Comparison of ENCODE assay signal across 13 cellular contexts in the genomic region with DNA sequence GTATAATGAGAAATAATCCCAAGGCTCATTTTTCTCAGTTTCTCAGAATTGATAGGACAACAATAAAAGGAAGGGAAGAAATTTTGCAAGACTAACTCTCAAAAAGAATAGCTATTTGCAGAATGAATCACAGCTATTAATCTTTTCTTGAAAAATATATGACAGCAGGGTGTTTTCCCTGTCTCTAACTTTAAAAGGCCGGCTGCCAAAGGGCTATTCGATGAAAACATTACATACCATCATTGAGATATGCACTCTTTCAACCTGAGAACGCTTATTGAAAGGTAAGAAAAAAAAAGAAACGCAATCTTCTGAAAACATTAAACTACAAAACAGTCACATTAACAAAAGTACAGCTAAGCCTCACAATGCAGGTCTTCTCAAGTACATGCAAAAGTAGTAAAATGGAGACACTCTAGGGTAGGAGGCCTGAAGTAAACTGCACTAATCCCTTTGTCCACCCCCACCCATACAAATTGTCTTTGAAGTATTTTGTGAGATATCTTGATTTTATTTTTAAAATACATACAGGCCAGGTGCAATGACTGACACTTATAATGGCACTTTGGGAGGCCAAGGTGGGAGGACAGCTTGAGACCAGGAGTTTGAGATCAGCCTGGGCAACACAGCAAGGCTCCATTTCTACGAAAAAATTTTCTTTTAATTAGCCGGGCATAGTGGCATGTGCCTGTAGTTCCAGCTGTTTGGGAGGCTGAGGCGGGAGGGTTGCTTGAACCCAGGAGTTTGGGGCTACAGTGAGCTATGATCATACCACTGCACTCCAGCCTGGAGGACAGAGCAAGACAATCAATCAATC.
DNase-seq lines count a peak whose midpoint lies in the region; ATAC-seq, FAIRE-seq and TF ChIP-seq lines count a peak whose summit lies in the region.
"Had no signal": no experiment of that assay in that cellular context is flagged by ENCODE, and none has a peak within 500 bp of the region (broad histone marks: within the 10 kb centered on the region; RNA-seq: fewer than 3 reads in every experiment).

No MANE protein-coding gene starts in this region.

- in situ Hi-C loops in brain microvascular endothelial cell (cut with HindIII; ENCODE audit: low pct_ligation_motif_present, low sequenced_read_pairs): no loop called here
- in situ Hi-C loops in gastrocnemius medialis (cut with MboI; ENCODE audit: low sequenced_read_pairs in 4 of 4): no loop called here
- in situ Hi-C loops in GM13976 (cut with MboI; ENCODE audit: low sequenced_read_pairs, unreplicated experiment): no loop called here

- H3K4me1 ChIP-seq in A673 (ENCODE audit: insufficient read depth, low read length, poor library complexity, severe bottlenecking) (peaks cover 37% of the 10 kb centered on the region), gastrocnemius medialis (peaks cover 34 to 46% of the 10 kb centered on the region in 2 donors)

- H3K9me3 ChIP-seq in A673 (ENCODE audit: low read depth, low read length, poor library complexity, severe bottlenecking) (no peaks in the 10 kb centered on the region), gastrocnemius medialis (no peaks in the 10 kb centered on the region)
- H3K9me3 ChIP-seq: ascending aorta, transverse colon had no signal

- no peak for ATAC-seq in gastrocnemius medialis
- ATAC-seq: natural killer cell had no signal

- no peaks in the 10 kb centered on the region for H3K36me3 ChIP-seq in A673 (ENCODE audit: insufficient read depth, low read length, poor library complexity, severe bottlenecking)
- no peaks in the 10 kb centered on the region for H3K36me3 ChIP-seq in brain microvascular endothelial cell (replicated peaks)
- H3K36me3 ChIP-seq in gastrocnemius medialis: no peaks in the 10 kb centered on the region
- H3K36me3 ChIP-seq: ascending aorta, transverse colon, WERI-Rb-1 had no signal

- H3K4me3 ChIP-seq in A673 (ENCODE audit: low read depth, low read length, poor library complexity, severe bottlenecking) (no peak overlapping the region), brain microvascular endothelial cell (ENCODE audit: low read depth, low read length) (no peak overlapping the region), gastrocnemius medialis (no peak overlapping the region)
- H3K4me3 ChIP-seq: ascending aorta, transverse colon had no signal

- TF ChIP-seq POLR2A in gastrocnemius medialis (IDR thresholded peaks at IDR 0.05): no peak

- no peak for TF ChIP-seq CTCF in A673 (conservative IDR thresholded peaks at IDR 0.05; ENCODE audit: low read depth, low read length)
- TF ChIP-seq CTCF in brain microvascular endothelial cell (IDR thresholded peaks at IDR 0.05; ENCODE audit: low read depth, low read length, missing control alignments): no peak
- no peak for TF ChIP-seq CTCF in gastrocnemius medialis (IDR thresholded peaks at IDR 0.05 in 4 of 5, conservative IDR thresholded peaks at IDR 0.05 in 1 of 5)
- no peak for TF ChIP-seq CTCF in GM13976 (IDR thresholded peaks at IDR 0.05; ENCODE audit: borderline replicate concordance, control extremely low read depth, extremely low read depth, insufficient read depth, missing control alignments)

- BruUV-seq in A673 (replicated peaks; lab: Mats Ljungman, UMichigan): no TSS peak

- POLR2A ChIA-PET in A673 (lab: Charles Lee; ENCODE audit: low non-redundant PET): interaction anchor here (0.5 kb wide), 1 partner anchor 284 kb away, joined by 3 read pairs; no protein-coding TSS in a partner anchor

- intact Hi-C loops in A673 (cut with micrococcal nuclease; ENCODE audit: unreplicated experiment): loop anchor here (5.0 kb wide), 1 partner anchor 55 kb away; no protein-coding TSS in a partner anchor
- intact Hi-C loops in gastrocnemius medialis (cut with DNase I; ENCODE audit: low total_unique reads): no loop called here

- CTCF ChIA-PET in A673 (lab: Charles Lee): interaction anchor here (1.1 to 2.0 kb wide), 3 partner anchors 8 to 72 kb away, joined by 4 to 8 read pairs (median 4); no protein-coding TSS in a partner anchor

- DNase-seq in A673 (ENCODE audit: low spot score) (peak; percentile 65), HTR-8/SVneo (ENCODE audit: insufficient read length, low spot score) (peak; percentile 76), brain microvascular endothelial cell (peak; percentile 54), gastrocnemius medialis (no peak), GM13976 (ENCODE audit: low spot score) (no peak), NCI-H82 treated with DMSO at 0.1 percent for 48 hours (lab: John Stamatoyannopoulos, UW; ENCODE audit: unreplicated experiment) (no peak), NCI-H524 treated with DMSO at 0.1 percent for 48 hours (lab: John Stamatoyannopoulos, UW) (no peak)
- DNase-seq: natural killer cell, Right ventricle myocardium superior, transverse colon, WERI-Rb-1 had no signal

- no peak overlapping the region for H3K27ac ChIP-seq in A673 (ENCODE audit: low read depth, low read length, poor library complexity, severe bottlenecking)
- H3K27ac ChIP-seq in brain microvascular endothelial cell: peak overlapping the region; percentile 75
- no peak overlapping the region for H3K27ac ChIP-seq in gastrocnemius medialis
- H3K27ac ChIP-seq: ascending aorta, WERI-Rb-1 had no signal

- H3K27me3 ChIP-seq in A673 (replicated peaks; ENCODE audit: insufficient read depth, low read depth, low read length, poor library complexity) (no peaks in the 10 kb centered on the region), brain microvascular endothelial cell (replicated peaks) (no peaks in the 10 kb centered on the region), gastrocnemius medialis (no peaks in the 10 kb centered on the region)
- H3K27me3 ChIP-seq: ascending aorta, transverse colon had no signal

- FAIRE-seq in HTR-8/SVneo (lab: Jason Lieb, UNC): peak; percentile 40
- peak; percentile 96 for FAIRE-seq in islet of Langerhans (lab: Jason Lieb, UNC)

Comparison
In these comparisons a context has a peak if more than half of its experiments do, and no peak if none do; other contexts are left out.
1. DNase-seq: peak in A673 (single experiment), HTR-8/SVneo (single experiment) and brain microvascular endothelial cell (single experiment); none in gastrocnemius medialis (0 of 2), GM13976 (single experiment), NCI-H82 treated with DMSO at 0.1 percent for 48 hours (single experiment) and NCI-H524 treated with DMSO at 0.1 percent for 48 hours (single experiment).